8 cellular contexts compared by ENCODE assay signal in the genomic region with DNA sequence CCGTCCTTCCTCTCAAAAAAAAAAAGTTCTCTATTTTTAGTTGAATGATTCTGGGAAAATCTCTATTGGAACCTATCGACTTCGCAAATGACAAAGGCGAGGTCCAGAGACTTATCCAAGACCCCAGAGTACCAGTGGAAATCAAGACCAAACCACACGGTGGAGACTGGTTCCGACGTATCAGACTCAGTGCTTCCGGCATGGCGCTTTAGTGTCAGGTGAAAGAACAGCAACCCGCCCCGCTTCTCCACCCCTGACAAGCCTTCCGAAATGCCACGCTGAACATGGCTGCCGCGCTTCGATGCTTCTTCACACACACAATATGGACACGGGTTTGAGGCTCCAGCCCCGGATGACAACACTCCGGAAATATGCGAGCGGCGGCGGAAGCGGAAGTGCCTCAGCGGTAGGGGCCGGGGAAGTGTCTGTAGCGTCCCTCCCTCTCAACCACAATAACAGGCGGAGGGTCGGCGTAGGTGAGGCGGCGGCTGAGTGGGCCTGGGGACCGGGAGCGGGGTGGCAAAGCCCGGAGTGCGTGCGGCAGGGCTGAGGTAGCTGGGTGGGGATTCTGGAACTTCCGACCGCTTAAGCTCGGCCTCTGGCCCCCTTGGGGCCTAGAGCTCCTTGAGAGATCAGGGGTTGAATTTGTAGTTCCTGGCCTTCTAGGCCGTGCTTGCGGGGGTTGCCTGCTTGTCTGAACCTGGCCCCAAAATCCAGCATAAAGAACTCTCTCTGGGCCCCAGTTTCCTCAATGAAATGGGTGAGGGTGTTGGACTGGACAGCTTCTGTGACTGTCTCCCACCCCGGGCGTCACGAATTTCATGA. TPM values are rescaled to one million over a fixed set of nuclear protein-coding genes. Genes with fewer than 3 reads are reported as not detected.
DNase-seq lines count a peak whose midpoint lies in the region; ATAC-seq and TF ChIP-seq lines count a peak whose summit lies in the region.

A gene with protein sequence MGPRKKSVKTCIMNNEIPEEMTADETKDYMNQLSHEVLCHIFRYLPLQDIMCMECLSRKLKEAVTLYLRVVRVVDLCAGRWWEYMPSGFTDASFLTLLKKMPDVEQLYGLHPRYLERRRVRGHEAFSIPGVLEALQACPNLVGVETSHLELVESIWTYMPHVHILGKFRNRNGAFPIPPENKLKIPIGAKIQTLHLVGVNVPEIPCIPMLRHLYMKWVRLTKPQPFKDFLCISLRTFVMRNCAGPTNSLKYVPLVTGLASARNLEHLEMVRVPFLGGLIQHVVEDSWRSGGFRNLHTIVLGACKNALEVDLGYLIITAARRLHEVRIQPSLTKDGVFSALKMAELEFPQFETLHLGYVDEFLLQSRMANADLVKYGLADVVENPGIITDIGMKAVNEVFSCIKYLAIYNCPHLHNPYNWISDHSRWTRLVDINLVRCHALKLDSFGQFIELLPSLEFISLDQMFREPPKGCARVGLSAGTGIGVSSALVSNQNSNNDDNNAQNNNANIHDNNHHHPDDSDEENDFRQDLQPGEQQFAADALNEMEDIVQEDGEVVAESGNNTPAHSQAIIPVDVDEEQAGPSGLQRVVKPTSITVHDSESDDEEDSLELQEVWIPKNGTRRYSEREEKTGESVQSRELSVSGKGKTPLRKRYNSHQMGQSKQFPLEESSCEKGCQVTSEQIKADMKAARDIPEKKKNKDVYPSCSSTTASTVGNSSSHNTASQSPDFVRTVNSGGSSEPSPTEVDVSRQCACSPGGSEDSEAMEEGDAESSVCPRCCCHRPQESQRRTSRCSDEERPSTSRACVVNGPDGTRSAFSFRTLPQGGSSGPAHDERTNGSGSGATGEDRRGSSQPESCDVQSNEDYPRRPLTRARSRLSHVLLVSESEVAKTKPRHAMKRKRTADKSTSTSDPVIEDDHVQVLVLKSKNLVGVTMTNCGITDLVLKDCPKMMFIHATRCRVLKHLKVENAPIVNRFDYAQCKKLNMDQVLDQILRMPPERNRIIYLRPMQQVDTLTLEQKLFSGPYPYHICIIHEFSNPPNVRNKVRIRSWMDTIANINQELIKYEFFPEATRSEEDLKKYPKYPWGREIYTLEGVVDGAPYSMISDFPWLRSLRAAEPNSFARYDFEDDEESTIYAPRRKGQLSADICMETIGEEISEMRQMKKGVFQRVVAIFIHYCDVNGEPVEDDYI (plus strand): TSS at position 395 of the 825 bp plus-strand sequence. CDS start 10,819 bp downstream, outside the sequence.

- intact Hi-C loops in activated B cell treated with CpG ODN at 0.5 μM for 24 hours (cut with micrococcal nuclease): loop anchor here (1.0 to 10.0 kb wide), 10 partner anchors 20 to 1937 kb away; a partner anchor contains a TSS

- DNase-seq in AG09319 (ENCODE audit: extremely low read depth, low read depth) (peak; percentile 84), NCI-H345 (lab: John Stamatoyannopoulos, UW) (peak; percentile 99), activated B cell treated with CpG ODN at 0.5 μM for 24 hours (peak; percentile 92), caudate nucleus (lab: John Stamatoyannopoulos, UW) (peak; percentile 42 to 98 (median 93)), immature natural killer cell (peak; percentile 96), smooth muscle cell of the brain vasculature (ENCODE audit: low read depth, low spot score) (peak; percentile 89)

- CTCF ChIA-PET in activated B cell treated with CpG ODN at 0.5 μM for 24 hours (lab: Charles Lee): interaction anchor here (1.4 kb wide), 1 partner anchor 21 kb away, joined by 3 read pairs; no protein-coding TSS in a partner anchor

- H3K4me1 Mint-ChIP-seq in activated B cell treated with CpG ODN at 0.5 μM for 24 hours (peaks cover 50% of the 10 kb centered on the region), immature natural killer cell (peaks cover 47 to 55% of the 10 kb centered on the region in 2 donors)

- H3K27me3 Mint-ChIP-seq in activated B cell treated with CpG ODN at 0.5 μM for 24 hours (no peaks in the 10 kb centered on the region), immature natural killer cell (ENCODE audit: low read depth in 3 of 3) (peaks cover 4 to 5% (median 4%) of the 10 kb centered on the region in 3 donors)

- H3K4me3 Mint-ChIP-seq in activated B cell treated with CpG ODN at 0.5 μM for 24 hours (peak within 1 kb of the TSS; percentile 97), immature natural killer cell (peak within 1 kb of the TSS; percentile 88 to 94 (median 91))

- peak within 1 kb of the TSS; percentile 81 for H3K27ac ChIP-seq in caudate nucleus (ENCODE audit: low read depth, low read length)

- H3K36me3 Mint-ChIP-seq in activated B cell treated with CpG ODN at 0.5 μM for 24 hours (ENCODE audit: low read depth): peaks cover 29% of the 10 kb centered on the region
- peaks cover 0 to 7% (median under 1%) of the 10 kb centered on the region in 3 donors for H3K36me3 Mint-ChIP-seq in immature natural killer cell

- ATAC-seq in HG03196 (IDR thresholded peaks at IDR 0.05; ENCODE audit: unreplicated experiment) (peak; percentile 100), activated B cell treated with CpG ODN at 0.5 μM for 24 hours (ENCODE audit: low read depth) (peak; percentile 97)

- H3K9me3 Mint-ChIP-seq in activated B cell treated with CpG ODN at 0.5 μM for 24 hours: peaks cover 3% of the 10 kb centered on the region
- no peaks in the 10 kb centered on the region for H3K9me3 Mint-ChIP-seq in immature natural killer cell

- POLR2A ChIA-PET in activated B cell treated with CpG ODN at 0.5 μM for 24 hours (lab: Charles Lee): interaction anchor here (0.7 to 1.0 kb wide), 5 partner anchors 9 to 961 kb away, joined by 3 read pairs; a partner anchor contains a TSS

- peak within 1 kb of the TSS; percentile 99 for H3K27ac Mint-ChIP-seq in activated B cell treated with CpG ODN at 0.5 μM for 24 hours
- peak within 1 kb of the TSS; percentile 92 to 99 (median 96) for H3K27ac Mint-ChIP-seq in immature natural killer cell

- in situ Hi-C loops in GM18951 (cut with MboI; ENCODE audit: low sequenced_read_pairs, unreplicated experiment): no loop called here

- TF ChIP-seq CTCF in AG09319 (IDR thresholded peaks at IDR 0.05; ENCODE audit: low read depth, low read length) (peak; percentile 1; the same call in 1 of the 2 replicates), activated B cell treated with CpG ODN at 0.5 μM for 24 hours (IDR thresholded peaks at IDR 0.05) (no peak)

- peak; percentile 86 for TF ChIP-seq POLR2A in GM18951 (IDR thresholded peaks at IDR 0.05; ENCODE audit: extremely low read depth, insufficient read depth, insufficient read length)

RNA-seq across cellular contexts. Expression of the gene that starts here (rescaled TPM):
- 62.8 and 81.9 TPM in 2 replicates for total RNA-seq in activated B cell treated with CpG ODN at 0.5 μM for 24 hours
- 10 to 100 TPM in 1 of 3 donors, 1 to 10 TPM in 2; 6.4 to 33.4 (median 10.0) TPM for polyA plus RNA-seq in immature natural killer cell

Comparison
In these comparisons a context has a peak if more than half of its experiments do, and no peak if none do; other contexts are left out.
1. Peak in every context shown above with its lines: DNase-seq, ATAC-seq and H3K27ac ChIP-seq.